Comparison of ENCODE assay signal across 12 cellular contexts in genomic region chr1:25562928-25563283, GRCh38. TPM values are rescaled to one million over a fixed set of nuclear protein-coding genes. Genes with fewer than 3 reads are reported as not detected.
DNase-seq lines count a peak whose midpoint lies in the region; ATAC-seq and TF ChIP-seq lines count a peak whose summit lies in the region.
"Had no signal": no experiment of that assay in that cellular context is flagged by ENCODE, and none has a peak within 500 bp of the region (broad histone marks: within the 10 kb centered on the region; RNA-seq: fewer than 3 reads in every experiment).

No MANE protein-coding gene starts in this region.

- H3K79me2 ChIP-seq in Loucy (ENCODE audit: insufficient read depth, low read length) = no peaks in the 10 kb centered on the region

- peak overlapping the region; percentile 93 to 100 (median 99) for H3K27ac Mint-ChIP-seq in CD4-positive, CD25-positive, alpha-beta regulatory T cell
- H3K27ac Mint-ChIP-seq in naive thymus-derived CD8-positive, alpha-beta T cell = peak overlapping the region; percentile 93 to 100 (median 99)

- H3K4me1 ChIP-seq in CD4-positive, CD25-positive, alpha-beta regulatory T cell (ENCODE audit: control insufficient read depth, insufficient read depth, low read length, poor library complexity, severe bottlenecking) = peaks cover 95% of the 10 kb centered on the region
- peaks cover 15% of the 10 kb centered on the region for H3K4me1 ChIP-seq in Loucy (ENCODE audit: insufficient read depth, low read length, poor library complexity, severe bottlenecking)
- H3K4me1 ChIP-seq in ascending aorta = peaks cover 18 to 32% of the 10 kb centered on the region in 2 donors

- H3F3A ChIP-seq in Loucy (ENCODE audit: low read depth) = no peaks in the 10 kb centered on the region

- H3K27me3 ChIP-seq in CD4-positive, CD25-positive, alpha-beta regulatory T cell (ENCODE audit: control insufficient read depth, insufficient read depth, low read length) = no peaks in the 10 kb centered on the region
- no peaks in the 10 kb centered on the region for H3K27me3 ChIP-seq in Loucy (ENCODE audit: insufficient read depth, low read length, poor library complexity, severe bottlenecking)
- H3K27me3 ChIP-seq in ascending aorta = no peaks in the 10 kb centered on the region

- peak overlapping the region; percentile 79 for H3K27ac ChIP-seq in CD4-positive, CD25-positive, alpha-beta regulatory T cell (ENCODE audit: insufficient read depth, low read length, poor library complexity, severe bottlenecking)
- peak overlapping the region; percentile 56 to 64 for H3K27ac ChIP-seq in ascending aorta

- H2AFZ ChIP-seq in Loucy (ENCODE audit: low read length) = no peak overlapping the region

- intact Hi-C loops in ascending aorta (cut with DNase I) = no loop called here

- H3K9me2 ChIP-seq in Loucy (replicated peaks; ENCODE audit: low read depth, low read length) = no peaks in the 10 kb centered on the region

- H4K20me1 ChIP-seq in Loucy (ENCODE audit: insufficient read depth, low read length, poor library complexity, severe bottlenecking) = no peaks in the 10 kb centered on the region

- POLR2A ChIA-PET in naive thymus-derived CD8-positive, alpha-beta T cell (lab: Charles Lee) = interaction anchor here (0.6 to 24.7 kb wide), 10 partner anchors 9 to 325 kb away, joined by 3 to 1000 read pairs (median 6); partner anchors contain the start of genes LDLRAP1, MACO1 and MTFR1L

- peak overlapping the region; percentile 85 for H3K4me3 ChIP-seq in CD4-positive, CD25-positive, alpha-beta regulatory T cell (ENCODE audit: low read depth, low read length)
- H3K4me3 ChIP-seq in Loucy (ENCODE audit: low read length, poor library complexity, severe bottlenecking) (no peak overlapping the region), ascending aorta (no peak overlapping the region)
- H3K4me3 ChIP-seq: prostate gland had no signal

- DNase-seq in CD4-positive, CD25-positive, alpha-beta regulatory T cell = no peak
- DNase-seq in ascending aorta (ENCODE audit: low spot score in 2 of 2) = no peak
- DNase-seq in naive thymus-derived CD8-positive, alpha-beta T cell = no peak
- no peak for DNase-seq in retina
- no peak for DNase-seq in UCSD-AML1 (lab: John Stamatoyannopoulos, UW; ENCODE audit: unreplicated experiment)
- no peak for DNase-seq in NCI-H2227 treated with DMSO at 0.1 percent for 48 hours (lab: John Stamatoyannopoulos, UW)
- DNase-seq: dermis blood vessel endothelial cell, NCI-H1092, NCI-H446 had no signal

- peaks cover 40% of the 10 kb centered on the region for H3K36me3 ChIP-seq in CD4-positive, CD25-positive, alpha-beta regulatory T cell (ENCODE audit: control insufficient read depth, insufficient read depth, low read length)
- no peaks in the 10 kb centered on the region for H3K36me3 ChIP-seq in Loucy (ENCODE audit: insufficient read depth, low read length)
- peaks cover 17 to 64% of the 10 kb centered on the region in 2 donors for H3K36me3 ChIP-seq in ascending aorta
- H3K36me3 ChIP-seq: prostate gland had no signal

- peaks cover 44% of the 10 kb centered on the region for H3K36me3 Mint-ChIP-seq in CD4-positive, CD25-positive, alpha-beta regulatory T cell
- peaks cover 18 to 70% (median 50%) of the 10 kb centered on the region in 3 donors for H3K36me3 Mint-ChIP-seq in naive thymus-derived CD8-positive, alpha-beta T cell

- no peaks in the 10 kb centered on the region for H3K27me3 Mint-ChIP-seq in CD4-positive, CD25-positive, alpha-beta regulatory T cell
- no peaks in the 10 kb centered on the region for H3K27me3 Mint-ChIP-seq in naive thymus-derived CD8-positive, alpha-beta T cell

- no peak for ATAC-seq in CD4-positive, CD25-positive, alpha-beta regulatory T cell (ENCODE audit: low read depth in 2 of 2)
- ATAC-seq in naive thymus-derived CD8-positive, alpha-beta T cell = no peak
- ATAC-seq in HG02840 (IDR thresholded peaks at IDR 0.05; ENCODE audit: low FRiP score, unreplicated experiment) = no peak

- peak overlapping the region; percentile 29 for H3K4me2 ChIP-seq in Loucy (ENCODE audit: low read depth, low read length, poor library complexity, severe bottlenecking)

- H3K9me3 ChIP-seq in CD4-positive, CD25-positive, alpha-beta regulatory T cell (ENCODE audit: control insufficient read depth in 2 of 2, low read length in 2 of 2) = no peaks in the 10 kb centered on the region
- H3K9me3 ChIP-seq in Loucy (ENCODE audit: insufficient read depth, low read depth, low read length) (no peaks in the 10 kb centered on the region), ascending aorta (no peaks in the 10 kb centered on the region)
- H3K9me3 ChIP-seq: prostate gland had no signal

- peaks cover 0 to 2% (median 0%) of the 10 kb centered on the region in 7 donors for H3K9me3 Mint-ChIP-seq in CD4-positive, CD25-positive, alpha-beta regulatory T cell
- H3K9me3 Mint-ChIP-seq in naive thymus-derived CD8-positive, alpha-beta T cell = no peaks in the 10 kb centered on the region

- H3K4me1 Mint-ChIP-seq in CD4-positive, CD25-positive, alpha-beta regulatory T cell = peaks cover 33 to 94% (median 49%) of the 10 kb centered on the region in 4 donors
- peaks cover 35 to 91% (median 78%) of the 10 kb centered on the region in 4 donors for H3K4me1 Mint-ChIP-seq in naive thymus-derived CD8-positive, alpha-beta T cell

- H3K4me3 Mint-ChIP-seq in CD4-positive, CD25-positive, alpha-beta regulatory T cell = peak overlapping the region; percentile 96 to 99 (median 98)
- peak overlapping the region; percentile 96 to 100 (median 99) for H3K4me3 Mint-ChIP-seq in naive thymus-derived CD8-positive, alpha-beta T cell

- no peak overlapping the region for H3K9ac ChIP-seq in Loucy (ENCODE audit: low read depth, low read length, poor library complexity, severe bottlenecking)

- TF ChIP-seq CTCF in Loucy (conservative IDR thresholded peaks at IDR 0.05; ENCODE audit: low read length) (no peak), ascending aorta (IDR thresholded peaks at IDR 0.05) (no peak)

RNA-seq across cellular contexts. Expression of gene LDLRAP1, which starts 19.5 kb away (rescaled TPM):
- total RNA-seq in CD4-positive, CD25-positive, alpha-beta regulatory T cell = 98.7 TPM
- polyA plus RNA-seq in CD4-positive, CD25-positive, alpha-beta regulatory T cell = 100 to 1,000 TPM; 170 to 326 (median 258) TPM
- 75.4 TPM for total RNA-seq in ascending aorta
- total RNA-seq in naive thymus-derived CD8-positive, alpha-beta T cell = 100 to 1,000 TPM; 361 to 364 TPM
- polyA plus RNA-seq in naive thymus-derived CD8-positive, alpha-beta T cell = 100 to 1,000 TPM; 387 to 877 (median 421) TPM

RNA-seq across cellular contexts. Expression of gene MAN1C1, which starts 53.7 kb away (rescaled TPM):
- total RNA-seq in CD4-positive, CD25-positive, alpha-beta regulatory T cell = 15.1 TPM
- 1 to 10 TPM; 3.1 to 3.5 (median 3.3) TPM for polyA plus RNA-seq in CD4-positive, CD25-positive, alpha-beta regulatory T cell
- 14.3 TPM for total RNA-seq in ascending aorta
- total RNA-seq in naive thymus-derived CD8-positive, alpha-beta T cell = 10 to 100 TPM; 46.0 to 47.2 TPM
- 10 to 100 TPM; 11.3 to 48.3 (median 11.7) TPM for polyA plus RNA-seq in naive thymus-derived CD8-positive, alpha-beta T cell
